Comparison of ENCODE assay signal across 11 cellular contexts in genomic region chr3:129014793-129015345, GRCh38. TPM values are rescaled to one million over a fixed set of nuclear protein-coding genes. Genes with fewer than 3 reads are reported as not detected.
DNase-seq lines count a peak whose midpoint lies in the region; ATAC-seq and TF ChIP-seq lines count a peak whose summit lies in the region.
"Had no signal": no experiment of that assay in that cellular context is flagged by ENCODE, and none has a peak within 500 bp of the region (broad histone marks: within the 10 kb centered on the region; RNA-seq: fewer than 3 reads in every experiment).

No MANE protein-coding gene starts in this region.

- no peak overlapping the region for H2AFZ ChIP-seq in neural progenitor cell (replicated peaks)

- peaks cover 4% of the 10 kb centered on the region for H3K27me3 Mint-ChIP-seq in CD4-positive, CD25-positive, alpha-beta regulatory T cell
- H3K27me3 Mint-ChIP-seq in endothelial cell (ENCODE audit: unreplicated experiment) (peaks cover 6% of the 10 kb centered on the region), neural progenitor cell (ENCODE audit: insufficient read depth, low read depth) (peaks cover 4% of the 10 kb centered on the region), progenitor cell of endocrine pancreas (peaks cover 6% of the 10 kb centered on the region)

- no peak overlapping the region for H3K4me2 ChIP-seq in neural progenitor cell

- H3K4me1 Mint-ChIP-seq in CD4-positive, CD25-positive, alpha-beta regulatory T cell = peaks cover 4 to 45% (median 19%) of the 10 kb centered on the region in 4 donors
- peaks cover 63% of the 10 kb centered on the region for H3K4me1 Mint-ChIP-seq in endothelial cell (ENCODE audit: unreplicated experiment)
- H3K4me1 Mint-ChIP-seq in neural progenitor cell = peaks cover 45% of the 10 kb centered on the region
- peaks cover 1% of the 10 kb centered on the region for H3K4me1 Mint-ChIP-seq in progenitor cell of endocrine pancreas (ENCODE audit: low read depth)

- no peaks in the 10 kb centered on the region for H3K9me3 ChIP-seq in CD4-positive, CD25-positive, alpha-beta regulatory T cell (ENCODE audit: control insufficient read depth in 2 of 2, low read length in 2 of 2)
- H3K9me3 ChIP-seq in KOPT-K1 (ENCODE audit: insufficient read depth, low read length, poor library complexity, severe bottlenecking) (no peaks in the 10 kb centered on the region), neural progenitor cell (ENCODE audit: low read depth) (no peaks in the 10 kb centered on the region)

- H3F3A ChIP-seq in neural progenitor cell (ENCODE audit: low read depth) = peaks cover 7% of the 10 kb centered on the region

- ATAC-seq in CD4-positive, CD25-positive, alpha-beta regulatory T cell (ENCODE audit: low read depth in 2 of 2) = no peak
- no peak for ATAC-seq in HG03135 (IDR thresholded peaks at IDR 0.05; ENCODE audit: unreplicated experiment)

- H3K79me2 ChIP-seq in neural progenitor cell (ENCODE audit: low read depth) = no peaks in the 10 kb centered on the region

- H3K9ac ChIP-seq in neural progenitor cell = no peak overlapping the region

- H3K36me3 ChIP-seq in CD4-positive, CD25-positive, alpha-beta regulatory T cell (ENCODE audit: control insufficient read depth, insufficient read depth, low read length) = no peaks in the 10 kb centered on the region
- H3K36me3 ChIP-seq in KOPT-K1 (ENCODE audit: insufficient read depth, low read length) (no peaks in the 10 kb centered on the region), neural progenitor cell (no peaks in the 10 kb centered on the region)

- peak overlapping the region; percentile 91 to 96 (median 95) for H3K27ac Mint-ChIP-seq in CD4-positive, CD25-positive, alpha-beta regulatory T cell
- H3K27ac Mint-ChIP-seq in endothelial cell (ENCODE audit: unreplicated experiment) = peak overlapping the region; percentile 100
- H3K27ac Mint-ChIP-seq in neural progenitor cell = peak overlapping the region; percentile 97
- H3K27ac Mint-ChIP-seq in progenitor cell of endocrine pancreas = no peak overlapping the region

- no peaks in the 10 kb centered on the region for H3K9me3 Mint-ChIP-seq in CD4-positive, CD25-positive, alpha-beta regulatory T cell
- H3K9me3 Mint-ChIP-seq in endothelial cell (ENCODE audit: unreplicated experiment) = no peaks in the 10 kb centered on the region
- H3K9me3 Mint-ChIP-seq in neural progenitor cell = no peaks in the 10 kb centered on the region
- H3K9me3 Mint-ChIP-seq in progenitor cell of endocrine pancreas (ENCODE audit: low read depth) = no peaks in the 10 kb centered on the region

- DNase-seq in CD4-positive, CD25-positive, alpha-beta regulatory T cell = no peak
- DNase-seq in endothelial cell (ENCODE audit: low spot score) (no peak), neural progenitor cell (ENCODE audit: low spot score) (no peak), SW480 (ENCODE audit: low spot score) (no peak), progenitor cell of endocrine pancreas (ENCODE audit: low spot score, unreplicated experiment) (no peak), NCI-H2171 treated with DMSO at 0.1 percent for 48 hours (lab: John Stamatoyannopoulos, UW) (no peak)
- DNase-seq: effector CD8-positive, alpha-beta T cell; glutamatergic neuron had no signal

- no peak for TF ChIP-seq CTCF in endothelial cell (IDR thresholded peaks at IDR 0.05; ENCODE audit: unreplicated experiment)
- no peak for TF ChIP-seq CTCF in neural progenitor cell (IDR thresholded peaks at IDR 0.05)
- TF ChIP-seq CTCF in progenitor cell of endocrine pancreas (IDR thresholded peaks at IDR 0.05; ENCODE audit: unreplicated experiment) = no peak

- no peak overlapping the region for H3K4me3 ChIP-seq in CD4-positive, CD25-positive, alpha-beta regulatory T cell (ENCODE audit: low read depth, low read length)
- H3K4me3 ChIP-seq in neural progenitor cell = no peak overlapping the region

- peak overlapping the region in 3 of 4 donors; percentile 21 to 67 (median 52) for H3K4me3 Mint-ChIP-seq in CD4-positive, CD25-positive, alpha-beta regulatory T cell
- H3K4me3 Mint-ChIP-seq in endothelial cell (ENCODE audit: unreplicated experiment) = peak overlapping the region; percentile 62
- H3K4me3 Mint-ChIP-seq in neural progenitor cell = no peak overlapping the region
- H3K4me3 Mint-ChIP-seq in progenitor cell of endocrine pancreas (ENCODE audit: low read depth) = no peak overlapping the region

- no peaks in the 10 kb centered on the region for H3K36me3 Mint-ChIP-seq in CD4-positive, CD25-positive, alpha-beta regulatory T cell
- H3K36me3 Mint-ChIP-seq in endothelial cell (ENCODE audit: low read depth, unreplicated experiment) (peaks cover 32% of the 10 kb centered on the region), neural progenitor cell (peaks cover 35% of the 10 kb centered on the region), progenitor cell of endocrine pancreas (ENCODE audit: insufficient read depth) (no peaks in the 10 kb centered on the region)

- no peaks in the 10 kb centered on the region for H3K27me3 ChIP-seq in CD4-positive, CD25-positive, alpha-beta regulatory T cell (ENCODE audit: control insufficient read depth, insufficient read depth, low read length)
- H3K27me3 ChIP-seq in neural progenitor cell = no peaks in the 10 kb centered on the region

- H3K4me1 ChIP-seq in CD4-positive, CD25-positive, alpha-beta regulatory T cell (ENCODE audit: control insufficient read depth, insufficient read depth, low read length, poor library complexity, severe bottlenecking) = peaks cover 24% of the 10 kb centered on the region
- H3K4me1 ChIP-seq in neural progenitor cell = peaks cover 22% of the 10 kb centered on the region

- H4K20me1 ChIP-seq in neural progenitor cell (ENCODE audit: low read depth) = no peaks in the 10 kb centered on the region

- H3K27ac ChIP-seq in CD4-positive, CD25-positive, alpha-beta regulatory T cell (ENCODE audit: insufficient read depth, low read length, poor library complexity, severe bottlenecking) = no peak overlapping the region
- peak overlapping the region; percentile 80 for H3K27ac ChIP-seq in KOPT-K1 (ENCODE audit: low read depth, low read length, poor library complexity, severe bottlenecking)
- H3K27ac ChIP-seq in neural progenitor cell = no peak overlapping the region

RNA-seq across cellular contexts. Expression of gene EFCC1, which starts 13.8 kb away (rescaled TPM):
- total RNA-seq in CD4-positive, CD25-positive, alpha-beta regulatory T cell = 0.15 TPM
- polyA plus RNA-seq in CD4-positive, CD25-positive, alpha-beta regulatory T cell = not detected
- total RNA-seq in endothelial cell (ENCODE audit: unreplicated experiment) (15.9 TPM), neural progenitor cell (ENCODE audit: low replicate concordance) (1.1 and 1.5 TPM in 2 replicates), progenitor cell of endocrine pancreas (0.60 TPM in 2 replicates)

RNA-seq across cellular contexts. Expression of gene CFAP92, which starts 21.0 kb away (rescaled TPM):
- not detected for total RNA-seq in CD4-positive, CD25-positive, alpha-beta regulatory T cell
- under 1 TPM in 1 of 4 donors, not detected in 3; 0.28 TPM for polyA plus RNA-seq in CD4-positive, CD25-positive, alpha-beta regulatory T cell
- 3.7 TPM for total RNA-seq in endothelial cell (ENCODE audit: unreplicated experiment)
- total RNA-seq in neural progenitor cell (ENCODE audit: low replicate concordance) = 5.3 and 5.5 TPM in 2 replicates
- 2.4 and 2.7 TPM in 2 replicates for total RNA-seq in progenitor cell of endocrine pancreas
- polyA plus RNA-seq: aorta had no signal

RNA-seq across cellular contexts. Expression of gene GP9, which starts 45.7 kb away (rescaled TPM):
- 3.7 TPM for total RNA-seq in CD4-positive, CD25-positive, alpha-beta regulatory T cell
- polyA plus RNA-seq in CD4-positive, CD25-positive, alpha-beta regulatory T cell = not detected
- total RNA-seq in endothelial cell (ENCODE audit: unreplicated experiment) (1.5 TPM), neural progenitor cell (ENCODE audit: low replicate concordance) (not detected in 2 replicates), progenitor cell of endocrine pancreas (not detected in 2 replicates)
- total RNA-seq: aorta had no signal
- polyA plus RNA-seq: aorta had no signal

Comparison
In these comparisons a context has a peak if more than half of its experiments do, and no peak if none do; other contexts are left out.
1. H3K4me3 Mint-ChIP-seq: peak in CD4-positive, CD25-positive, alpha-beta regulatory T cell (3 of 4) and endothelial cell (single experiment); none in neural progenitor cell (single experiment) and progenitor cell of endocrine pancreas (single experiment).